ENCODE assay signal across 8 cellular contexts in the genomic region with DNA sequence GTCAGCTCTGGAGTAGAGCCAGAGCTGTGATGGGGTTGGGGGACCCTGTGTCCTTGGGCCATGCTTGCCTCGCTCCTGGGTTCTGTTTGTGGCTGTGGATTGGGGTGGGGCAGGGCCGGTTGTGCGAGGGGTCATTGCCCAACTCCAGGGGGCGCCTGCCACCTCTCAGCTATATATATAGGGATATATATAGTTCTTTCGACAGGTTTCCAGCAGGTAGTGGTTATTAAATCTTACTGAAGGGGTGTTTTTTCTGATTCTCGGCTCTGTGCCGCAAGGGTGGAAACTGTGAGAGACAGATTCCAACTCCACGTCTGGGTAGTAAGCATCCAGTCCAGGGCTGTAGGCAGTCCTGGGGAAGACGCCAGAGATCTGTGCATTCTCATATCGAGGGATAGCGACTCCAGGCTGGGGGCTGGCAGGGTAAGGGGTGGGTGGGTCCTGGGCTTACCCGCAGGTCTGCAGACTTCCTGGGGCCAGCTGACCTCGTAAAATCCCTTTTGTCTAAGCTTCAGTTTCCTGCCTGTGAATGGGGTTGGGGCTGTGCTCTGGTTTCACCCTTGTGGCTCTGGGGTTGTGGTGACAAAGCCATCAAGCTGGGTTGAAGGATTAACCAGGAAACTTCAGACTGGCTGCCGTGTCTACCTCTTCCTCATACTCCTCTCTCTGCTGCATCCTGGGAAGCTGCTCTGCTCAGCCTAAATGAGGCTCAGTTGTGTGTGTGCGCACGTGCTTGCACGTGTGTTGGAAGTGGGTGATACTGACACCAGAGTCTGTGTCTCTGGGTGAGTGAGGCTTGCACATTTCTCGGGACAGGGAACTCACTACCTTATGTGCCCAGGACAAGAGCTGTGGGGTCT. TPM values are rescaled to one million over a fixed set of nuclear protein-coding genes. Genes with fewer than 3 reads are reported as not detected.
DNase-seq lines count a peak whose midpoint lies in the region; ATAC-seq and TF ChIP-seq lines count a peak whose summit lies in the region.
"Not testable (repeated sequence)": the region's sequence is repeated elsewhere in the genome, so short reads cannot be mapped to it uniquely, and the experiment has no call there.

No MANE protein-coding gene starts in this region.

- ATAC-seq in foreskin keratinocyte (peak; percentile 30), naive B cell (ENCODE audit: low read depth in 2 of 2) (peak; percentile 19 to 39)
- peak; percentile 31 to 35 for ATAC-seq in stimulated activated naive B cell treated with anti-CD40 and anti-IgM and Interleukin-4, amounts not matched to agents 10 μg/mL and 1 μg/mL and 100 μg/mL, for 72 hours (replicated peaks)

- peaks cover 11 to 55% (median 32%) of the 10 kb centered on the region in 4 donors for H3K4me1 Mint-ChIP-seq in CD4-positive, alpha-beta memory T cell
- peaks cover 28% of the 10 kb centered on the region for H3K4me1 Mint-ChIP-seq in T-helper 2 cell treated with Interferon-gamma antibody and Interleukin-4, amounts not matched to agents 5 μg/mL and 100 μg/mL, for 36 hours (ENCODE audit: low read depth)
- peaks cover 25% of the 10 kb centered on the region for H3K4me1 Mint-ChIP-seq in activated naive CD4-positive, alpha-beta T cell treated with anti-CD3 and anti-CD28 coated beads, Interleukin-2, amount 50 U/mL, for 24 hours
- H3K4me1 Mint-ChIP-seq in naive B cell: peaks cover 13 to 23% (median 18%) of the 10 kb centered on the region in 3 donors
- peaks cover 16 to 23% of the 10 kb centered on the region in 2 donors for H3K4me1 Mint-ChIP-seq in stimulated activated naive B cell treated with anti-CD40 and anti-IgM and Interleukin-4, amounts not matched to agents 10 μg/mL and 1 μg/mL and 100 μg/mL, for 72 hours

- POLR2A ChIA-PET in CD4-positive, alpha-beta memory T cell (lab: Charles Lee; ENCODE audit: partially characterized antibody): not testable (repeated sequence)

- H3K4me3 Mint-ChIP-seq in CD4-positive, alpha-beta memory T cell: peak overlapping the region in 7 of 8 donors; percentile 9 to 78 (median 63)
- H3K4me3 Mint-ChIP-seq in T-helper 2 cell treated with Interferon-gamma antibody and Interleukin-4, amounts not matched to agents 5 μg/mL and 100 μg/mL, for 36 hours: peak overlapping the region; percentile 65
- H3K4me3 Mint-ChIP-seq in activated naive CD4-positive, alpha-beta T cell treated with anti-CD3 and anti-CD28 coated beads, Interleukin-2, amount 50 U/mL, for 24 hours: peak overlapping the region; percentile 6
- H3K4me3 Mint-ChIP-seq in naive B cell: peak overlapping the region in 5 of 8 donors; percentile 3 to 67 (median 39)
- H3K4me3 Mint-ChIP-seq in stimulated activated naive B cell treated with anti-CD40 and anti-IgM and Interleukin-4, amounts not matched to agents 10 μg/mL and 1 μg/mL and 100 μg/mL, for 72 hours: peak overlapping the region; percentile 39 to 61

- H3K9me3 Mint-ChIP-seq in CD4-positive, alpha-beta memory T cell; T-helper 2 cell treated with Interferon-gamma antibody and Interleukin-4, amounts not matched to agents 5 μg/mL and 100 μg/mL, for 36 hours; activated naive CD4-positive, alpha-beta T cell treated with anti-CD3 and anti-CD28 coated beads, Interleukin-2, amount 50 U/mL, for 24 hours; naive B cell; stimulated activated naive B cell treated with anti-CD40 and anti-IgM and Interleukin-4, amounts not matched to agents 10 μg/mL and 1 μg/mL and 100 μg/mL, for 72 hours: not testable (repeated sequence)

- not testable (repeated sequence) for H3K27me3 ChIP-seq in CD4-positive, alpha-beta memory T cell (ENCODE audit: insufficient read depth, low read length); H7 (ENCODE audit: control insufficient read depth, insufficient read depth, low read length); foreskin keratinocyte

- H3K27ac Mint-ChIP-seq in CD4-positive, alpha-beta memory T cell: peak overlapping the region; percentile 59 to 92 (median 80)
- peak overlapping the region; percentile 81 for H3K27ac Mint-ChIP-seq in T-helper 2 cell treated with Interferon-gamma antibody and Interleukin-4, amounts not matched to agents 5 μg/mL and 100 μg/mL, for 36 hours
- peak overlapping the region; percentile 63 for H3K27ac Mint-ChIP-seq in activated naive CD4-positive, alpha-beta T cell treated with anti-CD3 and anti-CD28 coated beads, Interleukin-2, amount 50 U/mL, for 24 hours
- H3K27ac Mint-ChIP-seq in naive B cell: peak overlapping the region in 4 of 6 donors; percentile 51 to 84 (median 69)
- peak overlapping the region; percentile 39 for H3K27ac Mint-ChIP-seq in stimulated activated naive B cell treated with anti-CD40 and anti-IgM and Interleukin-4, amounts not matched to agents 10 μg/mL and 1 μg/mL and 100 μg/mL, for 72 hours

- peak in 4 of 5 donors; percentile 13 to 54 (median 17) for DNase-seq in CD4-positive, alpha-beta memory T cell
- peak; percentile 42 for DNase-seq in H7
- DNase-seq in NCI-H2196 (lab: John Stamatoyannopoulos, UW; ENCODE audit: unreplicated experiment): peak; percentile 33
- DNase-seq in T-helper 2 cell treated with Interferon-gamma antibody and Interleukin-4, amounts not matched to agents 5 μg/mL and 100 μg/mL, for 36 hours (ENCODE audit: low spot score): peak; percentile 15
- DNase-seq in foreskin keratinocyte; naive B cell; stimulated activated naive B cell treated with anti-CD40 and anti-IgM and Interleukin-4, amounts not matched to agents 10 μg/mL and 1 μg/mL and 100 μg/mL, for 72 hours: not testable (repeated sequence)

- H3K9me3 ChIP-seq in CD4-positive, alpha-beta memory T cell (ENCODE audit: control insufficient read depth in 1 of 2, low read length in 2 of 2): not testable (repeated sequence)

- H3K36me3 ChIP-seq in CD4-positive, alpha-beta memory T cell (ENCODE audit: insufficient read depth, low read length); H7 (replicated peaks; ENCODE audit: control insufficient read depth, insufficient read depth, low read length): not testable (repeated sequence)

- intact Hi-C loops in CD4-positive, alpha-beta memory T cell (cut with micrococcal nuclease): not testable (repeated sequence)

- not testable (repeated sequence) for H3K27me3 Mint-ChIP-seq in CD4-positive, alpha-beta memory T cell; T-helper 2 cell treated with Interferon-gamma antibody and Interleukin-4, amounts not matched to agents 5 μg/mL and 100 μg/mL, for 36 hours (ENCODE audit: low read depth); activated naive CD4-positive, alpha-beta T cell treated with anti-CD3 and anti-CD28 coated beads, Interleukin-2, amount 50 U/mL, for 24 hours; naive B cell; stimulated activated naive B cell treated with anti-CD40 and anti-IgM and Interleukin-4, amounts not matched to agents 10 μg/mL and 1 μg/mL and 100 μg/mL, for 72 hours

- H3K4me1 ChIP-seq in CD4-positive, alpha-beta memory T cell (ENCODE audit: insufficient read depth, low read length); foreskin keratinocyte: not testable (repeated sequence)

- not testable (repeated sequence) for H3K36me3 Mint-ChIP-seq in CD4-positive, alpha-beta memory T cell; T-helper 2 cell treated with Interferon-gamma antibody and Interleukin-4, amounts not matched to agents 5 μg/mL and 100 μg/mL, for 36 hours (ENCODE audit: low read depth); activated naive CD4-positive, alpha-beta T cell treated with anti-CD3 and anti-CD28 coated beads, Interleukin-2, amount 50 U/mL, for 24 hours; naive B cell; stimulated activated naive B cell treated with anti-CD40 and anti-IgM and Interleukin-4, amounts not matched to agents 10 μg/mL and 1 μg/mL and 100 μg/mL, for 72 hours

- peak; percentile 47 for TF ChIP-seq CTCF in foreskin keratinocyte (conservative IDR thresholded peaks at IDR 0.05)

- H3K4me3 ChIP-seq in CD4-positive, alpha-beta memory T cell (ENCODE audit: low read length in 2 of 2); H7 (ENCODE audit: insufficient read depth, low read depth, low read length): not testable (repeated sequence)

- CTCF ChIA-PET in CD4-positive, alpha-beta memory T cell (lab: Charles Lee; ENCODE audit: partially characterized antibody): not testable (repeated sequence)

- H3K27ac ChIP-seq in CD4-positive, alpha-beta memory T cell (ENCODE audit: low read depth, low read length); foreskin keratinocyte: not testable (repeated sequence)

RNA-seq across cellular contexts. Expression of gene GGT1, which starts 1.0 kb away (rescaled TPM):
- total RNA-seq in CD4-positive, alpha-beta memory T cell: 10 to 100 TPM; 27.1 to 28.3 TPM
- 10 to 100 TPM; 11.9 to 18.1 TPM for polyA plus RNA-seq in CD4-positive, alpha-beta memory T cell
- 20.7 and 24.6 TPM in 2 replicates for total RNA-seq in H7 (2014; rRNA removed; shearing (Covaris generic))
- total RNA-seq in foreskin keratinocyte: 4.1 and 10.1 TPM in 2 replicates
- 4.5 and 15.2 TPM in 2 replicates for polyA plus RNA-seq in foreskin keratinocyte
- under 1 TPM in 4 of 6 donors, not detected in 2; 0.17 to 0.90 (median 0.70) TPM for polyA plus RNA-seq in naive B cell (ENCODE audit: low read depth in 6 of 6)

RNA-seq across cellular contexts. Expression of gene LRRC75B, which starts 11.1 kb away (rescaled TPM):
- under 1 TPM in 1 of 2 experiments, not detected in 1; 0.19 TPM for total RNA-seq in CD4-positive, alpha-beta memory T cell
- under 1 TPM in 1 of 2 donors, not detected in 1; 0.40 TPM for polyA plus RNA-seq in CD4-positive, alpha-beta memory T cell
- 18.8 and 20.5 TPM in 2 replicates for total RNA-seq in H7 (2014; rRNA removed; shearing (Covaris generic))
- total RNA-seq in foreskin keratinocyte: 6.5 and 8.5 TPM in 2 replicates
- polyA plus RNA-seq in foreskin keratinocyte (8.4 and 11.4 TPM in 2 replicates), naive B cell (ENCODE audit: low read depth in 6 of 6) (under 1 TPM in 2 of 6 donors, not detected in 4; 0.32 TPM)

RNA-seq across cellular contexts. Expression of gene SNRPD3, which starts 48.2 kb away (rescaled TPM):
- total RNA-seq in CD4-positive, alpha-beta memory T cell: 10 to 100 TPM; 77.6 to 85.0 TPM
- polyA plus RNA-seq in CD4-positive, alpha-beta memory T cell: 100 to 1,000 TPM in 1 of 2 donors, 10 to 100 TPM in 1; 62.6 to 102 TPM
- total RNA-seq in H7 (2014; rRNA removed; shearing (Covaris generic)): 159 and 166 TPM in 2 replicates
- total RNA-seq in foreskin keratinocyte: 176 and 223 TPM in 2 replicates
- polyA plus RNA-seq in foreskin keratinocyte (239 and 282 TPM in 2 replicates), naive B cell (ENCODE audit: low read depth in 6 of 6) (100 to 1,000 TPM in 4 of 6 donors, 10 to 100 TPM in 2; 73.1 to 141 (median 132) TPM)

RNA-seq across cellular contexts. Expression of gene GUCD1, which starts 49.1 kb away (rescaled TPM):
- total RNA-seq in CD4-positive, alpha-beta memory T cell: 10 to 100 TPM; 65.0 to 65.5 TPM
- 10 to 100 TPM; 44.2 to 47.3 TPM for polyA plus RNA-seq in CD4-positive, alpha-beta memory T cell
- 188 and 209 TPM in 2 replicates for total RNA-seq in H7 (2014; rRNA removed; shearing (Covaris generic))
- 73.6 and 74.9 TPM in 2 replicates for total RNA-seq in foreskin keratinocyte
- polyA plus RNA-seq in foreskin keratinocyte (56.1 and 58.1 TPM in 2 replicates), naive B cell (ENCODE audit: low read depth in 6 of 6) (100 to 1,000 TPM; 374 to 564 (median 422) TPM)

Comparison
In these comparisons a context has a peak if more than half of its experiments do, and no peak if none do; other contexts are left out.
1. H3K4me3 Mint-ChIP-seq: peak in every context shown above with its lines; median percentile 65 in T-helper 2 cell treated with Interferon-gamma antibody and Interleukin-4, amounts not matched to agents 5 μg/mL and 100 μg/mL, for 36 hours; 63 in CD4-positive, alpha-beta memory T cell; 50 in stimulated activated naive B cell treated with anti-CD40 and anti-IgM and Interleukin-4, amounts not matched to agents 10 μg/mL and 1 μg/mL and 100 μg/mL, for 72 hours; 39 in naive B cell; 6 in activated naive CD4-positive, alpha-beta T cell treated with anti-CD3 and anti-CD28 coated beads, Interleukin-2, amount 50 U/mL, for 24 hours.